11 cellular contexts compared by ENCODE assay signal in the genomic region with DNA sequence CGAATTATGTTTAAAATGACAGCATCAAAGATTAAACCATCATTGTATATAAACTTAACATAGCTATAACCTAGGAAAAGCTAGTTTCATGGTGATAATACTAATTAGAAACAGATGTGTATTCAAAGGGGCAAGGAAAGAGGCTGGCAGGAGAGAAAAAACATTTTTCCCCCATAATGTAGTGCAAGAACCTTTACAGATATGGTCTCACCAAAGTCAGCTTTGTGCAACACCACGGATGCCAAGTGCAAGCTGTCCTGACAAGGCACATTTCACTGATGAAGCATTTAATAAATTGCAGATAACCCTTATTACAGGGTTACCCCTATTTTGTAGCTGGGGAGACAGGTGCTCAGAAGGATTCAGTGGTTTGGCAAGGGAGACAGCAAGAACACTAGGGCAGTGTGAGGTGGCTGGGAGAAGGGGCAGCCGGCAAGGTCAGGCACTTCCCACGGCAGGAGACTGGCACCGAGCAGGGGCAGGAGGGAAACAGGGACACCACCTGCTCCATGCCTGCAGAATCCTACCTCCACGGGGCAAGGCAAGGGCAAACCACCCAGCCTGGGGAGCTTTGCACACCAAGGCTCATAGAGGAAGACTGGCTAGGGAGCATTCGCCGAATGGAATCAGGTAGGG. TPM values are rescaled to one million over a fixed set of nuclear protein-coding genes. Genes with fewer than 3 reads are reported as not detected.
A peak's percentile ranks its signal among the peaks of the same experiment; 100 is the strongest.
DNase-seq lines count a peak whose midpoint lies in the region; ATAC-seq and TF ChIP-seq lines count a peak whose summit lies in the region.
"Had no signal": no experiment of that assay in that cellular context is flagged by ENCODE, and none has a peak within 500 bp of the region (broad histone marks: within the 10 kb centered on the region; RNA-seq: fewer than 3 reads in every experiment).

No MANE protein-coding gene starts in this region.

- DNase-seq in RWPE2 (ENCODE audit: low spot score) (no peak), choroid plexus epithelial cell (ENCODE audit: low read depth) (peak; percentile 26), lower lobe of right lung (no peak), thoracic aorta (ENCODE audit: low spot score) (no peak), nucleus accumbens (lab: John Stamatoyannopoulos, UW) (no peak), NCI-H2029 treated with DMSO at 0.1 percent for 48 hours (lab: John Stamatoyannopoulos, UW) (no peak)
- no peak for DNase-seq in activated CD4-positive, alpha-beta T cell treated with anti-CD3 and anti-CD28 coated beads, Interleukin-2, amount 50 U/mL, for 48 hours
- DNase-seq: activated CD8-positive, alpha-beta T cell treated with anti-CD3 and anti-CD28 coated beads for 36 hours; NCI-H2029 had no signal

- H3K36me3 ChIP-seq in RWPE2 (ENCODE audit: low read depth), result peaks cover 24% of the 10 kb centered on the region
- peaks cover 16% of the 10 kb centered on the region for H3K36me3 ChIP-seq in lower lobe of right lung
- no peaks in the 10 kb centered on the region for H3K36me3 ChIP-seq in thoracic aorta

- ATAC-seq in RWPE2 (ENCODE audit: low read depth), result no peak
- no peak for ATAC-seq in lower lobe of right lung
- ATAC-seq in thoracic aorta (ENCODE audit: insufficient number of reproducible peaks, low FRiP score, low read depth), result no peak
- ATAC-seq in GM18867 (IDR thresholded peaks at IDR 0.05; ENCODE audit: unreplicated experiment), result no peak
- ATAC-seq: activated CD8-positive, alpha-beta T cell treated with anti-CD3 and anti-CD28 coated beads for 36 hours; stimulated activated memory B cell treated with anti-CD40 and anti-IgM and Interleukin-4, amounts not matched to agents 10 μg/mL and 1 μg/mL and 100 μg/mL, for 72 hours had no signal

- H3K4me3 ChIP-seq in RWPE2 (ENCODE audit: severe bottlenecking), result no peak overlapping the region
- H3K4me3 ChIP-seq in choroid plexus epithelial cell (ENCODE audit: low read depth, low read length), result no peak overlapping the region
- no peak overlapping the region for H3K4me3 ChIP-seq in lower lobe of right lung
- peak overlapping the region; percentile 51 for H3K4me3 ChIP-seq in thoracic aorta

- intact Hi-C loops in lower lobe of right lung (cut with DNase I), result loop anchor here (10.0 kb wide), 1 partner anchor 66 kb away; no protein-coding TSS in a partner anchor

- H3K4me1 ChIP-seq in RWPE2 (ENCODE audit: insufficient read depth, poor library complexity, severe bottlenecking), result peaks cover 63% of the 10 kb centered on the region
- H3K4me1 ChIP-seq in lower lobe of right lung, result peaks cover 87% of the 10 kb centered on the region
- H3K4me1 ChIP-seq in thoracic aorta (ENCODE audit: control insufficient read depth in 1 of 2, low read depth in 2 of 2), result peaks cover 20 to 32% of the 10 kb centered on the region in 2 donors

- peak overlapping the region; percentile 97 for H3K27ac ChIP-seq in RWPE2 (ENCODE audit: poor library complexity, severe bottlenecking)
- H3K27ac ChIP-seq in lower lobe of right lung, result peak overlapping the region; percentile 74
- H3K27ac ChIP-seq in thoracic aorta, result peak overlapping the region; percentile 36 to 61

- H3K9me3 ChIP-seq in RWPE2 (ENCODE audit: severe bottlenecking) (no peaks in the 10 kb centered on the region), lower lobe of right lung (no peaks in the 10 kb centered on the region), thoracic aorta (no peaks in the 10 kb centered on the region)

- TF ChIP-seq CTCF in RWPE2 (IDR thresholded peaks at IDR 0.05; ENCODE audit: poor library complexity, severe bottlenecking) (no peak), choroid plexus epithelial cell (conservative IDR thresholded peaks at IDR 0.05; ENCODE audit: low read depth, low read length) (no peak), lower lobe of right lung (IDR thresholded peaks at IDR 0.05) (no peak), thoracic aorta (IDR thresholded peaks at IDR 0.05) (no peak)

- H3K27me3 ChIP-seq in RWPE2 (ENCODE audit: insufficient read depth, poor library complexity, severe bottlenecking) (no peaks in the 10 kb centered on the region), lower lobe of right lung (ENCODE audit: low read depth) (no peaks in the 10 kb centered on the region), thoracic aorta (replicated peaks; ENCODE audit: insufficient read depth) (no peaks in the 10 kb centered on the region)

RNA-seq across cellular contexts. Expression of a gene that starts 6.5 kb away (rescaled TPM):
- total RNA-seq in lower lobe of right lung, result 102 TPM
- 10 to 100 TPM; 59.5 to 75.4 TPM for total RNA-seq in thoracic aorta

RNA-seq across cellular contexts. Expression of a gene that starts 34.1 kb away (rescaled TPM):
- 6.6 TPM for total RNA-seq in lower lobe of right lung
- total RNA-seq in thoracic aorta, result 1 to 10 TPM; 4.6 to 4.7 TPM
